ENCODE assay signal across 8 cellular contexts in the genomic region with DNA sequence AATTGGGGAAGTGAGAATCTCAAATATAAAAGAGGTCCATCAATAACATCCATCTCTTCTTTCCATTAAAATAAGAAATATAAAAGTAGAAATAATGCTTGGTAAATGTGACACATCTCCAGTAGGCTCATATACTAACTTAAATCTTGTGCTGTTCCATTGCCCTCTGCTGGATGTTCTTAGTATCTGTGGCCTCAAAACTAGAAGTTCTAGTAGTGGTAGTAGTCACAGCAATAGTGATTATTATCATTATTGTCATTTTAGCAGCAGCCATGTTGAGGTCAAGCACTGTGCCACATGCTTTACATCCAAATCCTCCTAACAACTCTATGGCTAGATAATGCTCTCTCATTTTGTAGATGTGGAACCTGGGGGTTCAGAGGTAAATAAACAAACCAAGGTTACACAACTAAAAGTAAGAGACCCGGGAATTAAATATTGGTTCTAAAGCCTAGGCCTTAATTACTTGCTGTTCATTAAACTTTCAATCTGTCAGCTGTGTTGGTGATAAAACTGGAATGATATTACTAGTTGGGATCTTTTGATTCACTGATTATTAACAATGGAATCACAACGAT. TPM values are rescaled to one million over a fixed set of nuclear protein-coding genes. Genes with fewer than 3 reads are reported as not detected.
DNase-seq lines count a peak whose midpoint lies in the region; ATAC-seq and TF ChIP-seq lines count a peak whose summit lies in the region.

No MANE protein-coding gene starts in this region.

- ATAC-seq in HG02981 (IDR thresholded peaks at IDR 0.05; ENCODE audit: unreplicated experiment) = peak; percentile 45
- peak; percentile 87 for ATAC-seq in T-helper 17 cell
- peak; percentile 91 for ATAC-seq in esophagus mucosa
- peak; percentile 94 for ATAC-seq in naive thymus-derived CD4-positive, alpha-beta T cell

- TF ChIP-seq CTCF in AG04449 (IDR thresholded peaks at IDR 0.05; ENCODE audit: insufficient read depth, low read length, missing control alignments) (peak; percentile 70), GM12865 (IDR thresholded peaks at IDR 0.05; ENCODE audit: insufficient read depth, low read depth, low read length, missing control alignments) (peak; percentile 63)

- no peaks in the 10 kb centered on the region for H3K9me3 ChIP-seq in T-helper 17 cell (ENCODE audit: control insufficient read depth, low read length, poor library complexity, severe bottlenecking)
- H3K9me3 ChIP-seq in naive thymus-derived CD4-positive, alpha-beta T cell (ENCODE audit: control insufficient read depth in 2 of 3, low read length in 3 of 3) = no peaks in the 10 kb centered on the region

- POLR2A ChIA-PET in AG04449 (lab: Yijun Ruan, JAX) = no interaction called here
- POLR2A ChIA-PET in naive thymus-derived CD4-positive, alpha-beta T cell (lab: Charles Lee) = no interaction called here

- H3K4me1 Mint-ChIP-seq in T-helper 17 cell = peaks cover 15% of the 10 kb centered on the region
- peaks cover 5 to 25% (median 19%) of the 10 kb centered on the region in 7 donors for H3K4me1 Mint-ChIP-seq in naive thymus-derived CD4-positive, alpha-beta T cell

- no peak overlapping the region for H3K4me3 Mint-ChIP-seq in T-helper 17 cell
- no peak overlapping the region for H3K4me3 Mint-ChIP-seq in naive thymus-derived CD4-positive, alpha-beta T cell

- DNase-seq in AG04449 (ENCODE audit: low read depth, low spot score) (peak; percentile 40), GM12865 (ENCODE audit: low read depth) (peak; percentile 88), NCI-H2029 (lab: John Stamatoyannopoulos, UW) (peak; percentile 24), T-helper 17 cell (no peak), occipital lobe (lab: John Stamatoyannopoulos, UW) (no peak)
- peak in 7 of 9 donors; percentile 41 to 74 (median 63) for DNase-seq in naive thymus-derived CD4-positive, alpha-beta T cell

- H3K9me3 Mint-ChIP-seq in naive thymus-derived CD4-positive, alpha-beta T cell = peaks cover 0 to 3% (median 0%) of the 10 kb centered on the region in 11 donors

- H3K36me3 ChIP-seq in naive thymus-derived CD4-positive, alpha-beta T cell (ENCODE audit: control insufficient read depth in 2 of 3, insufficient read depth in 3 of 3, low read length in 3 of 3) = no peaks in the 10 kb centered on the region

- H3K4me3 ChIP-seq in AG04449 (ENCODE audit: low read depth, low read length) (no peak overlapping the region), GM12865 (ENCODE audit: low read depth, low read length) (no peak overlapping the region)
- no peak overlapping the region for H3K4me3 ChIP-seq in naive thymus-derived CD4-positive, alpha-beta T cell (ENCODE audit: low read length)

- peaks cover 0 to under 1% of the 10 kb centered on the region in 2 donors for H3K4me1 ChIP-seq in naive thymus-derived CD4-positive, alpha-beta T cell (ENCODE audit: control insufficient read depth in 2 of 2, insufficient read depth in 2 of 2, low read length in 2 of 2)

- H3K27me3 Mint-ChIP-seq in T-helper 17 cell = no peaks in the 10 kb centered on the region
- no peaks in the 10 kb centered on the region for H3K27me3 Mint-ChIP-seq in naive thymus-derived CD4-positive, alpha-beta T cell

- peak overlapping the region; percentile 49 for H3K27ac Mint-ChIP-seq in T-helper 17 cell
- peak overlapping the region in 3 of 9 donors; percentile 4 to 78 (median 25) for H3K27ac Mint-ChIP-seq in naive thymus-derived CD4-positive, alpha-beta T cell

- CTCF ChIA-PET in AG04449 (lab: Yijun Ruan, JAX) = interaction anchor here (0.7 to 8.1 kb wide), 23 partner anchors 11 to 410 kb away, joined by 3 to 122 read pairs (median 6); a partner anchor contains a TSS
- CTCF ChIA-PET in naive thymus-derived CD4-positive, alpha-beta T cell (lab: Charles Lee) = interaction anchor here (0.7 to 3.6 kb wide), 15 partner anchors 12 to 408 kb away, joined by 3 to 31 read pairs (median 7); a partner anchor contains a TSS

- H3K27me3 ChIP-seq in naive thymus-derived CD4-positive, alpha-beta T cell (ENCODE audit: control insufficient read depth in 2 of 2, insufficient read depth in 2 of 2, low read length in 2 of 2) = no peaks in the 10 kb centered on the region

- no peak overlapping the region for H3K27ac ChIP-seq in naive thymus-derived CD4-positive, alpha-beta T cell (ENCODE audit: low read depth, low read length)

- H3K36me3 Mint-ChIP-seq in T-helper 17 cell (ENCODE audit: low read depth) = no peaks in the 10 kb centered on the region
- H3K36me3 Mint-ChIP-seq in naive thymus-derived CD4-positive, alpha-beta T cell = peaks cover 0 to 5% (median 1%) of the 10 kb centered on the region in 5 donors

- intact Hi-C loops in naive thymus-derived CD4-positive, alpha-beta T cell (cut with micrococcal nuclease) = loop anchor here (1.0 to 5.0 kb wide), 13 partner anchors 12 to 408 kb away; a partner anchor contains a TSS

RNA-seq across cellular contexts. Expression of a gene that starts 20.2 kb away (rescaled TPM):
- 10 to 100 TPM in 1 of 2 donors, 1 to 10 TPM in 1; 9.4 to 16.0 TPM for total RNA-seq in T-helper 17 cell
- 0.44 TPM for total RNA-seq in esophagus mucosa
- total RNA-seq in naive thymus-derived CD4-positive, alpha-beta T cell = 10 to 100 TPM; 15.6 to 29.5 (median 26.1) TPM
- 10 to 100 TPM; 13.3 to 18.5 TPM for polyA plus RNA-seq in naive thymus-derived CD4-positive, alpha-beta T cell
- 0.16 TPM for total RNA-seq in occipital lobe

RNA-seq across cellular contexts. Expression of a gene that starts 42.2 kb away (rescaled TPM):
- total RNA-seq in T-helper 17 cell (10 to 100 TPM; 45.9 to 46.2 TPM), esophagus mucosa (41.0 TPM), occipital lobe (33.4 TPM)
- 10 to 100 TPM; 35.1 to 65.8 (median 50.3) TPM for total RNA-seq in naive thymus-derived CD4-positive, alpha-beta T cell
- polyA plus RNA-seq in naive thymus-derived CD4-positive, alpha-beta T cell = 10 to 100 TPM; 70.9 to 75.8 TPM

RNA-seq across cellular contexts. Expression of a gene that starts 42.3 kb away (rescaled TPM):
- total RNA-seq in T-helper 17 cell = 1 to 10 TPM; 7.6 to 8.6 TPM
- total RNA-seq in esophagus mucosa = 15.9 TPM
- total RNA-seq in naive thymus-derived CD4-positive, alpha-beta T cell = 10 to 100 TPM; 10.4 to 24.6 (median 20.8) TPM
- polyA plus RNA-seq in naive thymus-derived CD4-positive, alpha-beta T cell = 10 to 100 TPM; 16.3 to 17.3 TPM
- total RNA-seq in occipital lobe = 70.5 TPM

Comparison
In these comparisons a context has a peak if more than half of its experiments do, and no peak if none do; other contexts are left out.
1. DNase-seq: peak in AG04449 (single experiment), GM12865 (single experiment), NCI-H2029 (single experiment) and naive thymus-derived CD4-positive, alpha-beta T cell (7 of 9); none in T-helper 17 cell (0 of 3) and occipital lobe (single experiment).
2. Peak in every context shown above with its lines, with median percentiles within 50 percentile points of each other: ATAC-seq.